In the genomic region with DNA sequence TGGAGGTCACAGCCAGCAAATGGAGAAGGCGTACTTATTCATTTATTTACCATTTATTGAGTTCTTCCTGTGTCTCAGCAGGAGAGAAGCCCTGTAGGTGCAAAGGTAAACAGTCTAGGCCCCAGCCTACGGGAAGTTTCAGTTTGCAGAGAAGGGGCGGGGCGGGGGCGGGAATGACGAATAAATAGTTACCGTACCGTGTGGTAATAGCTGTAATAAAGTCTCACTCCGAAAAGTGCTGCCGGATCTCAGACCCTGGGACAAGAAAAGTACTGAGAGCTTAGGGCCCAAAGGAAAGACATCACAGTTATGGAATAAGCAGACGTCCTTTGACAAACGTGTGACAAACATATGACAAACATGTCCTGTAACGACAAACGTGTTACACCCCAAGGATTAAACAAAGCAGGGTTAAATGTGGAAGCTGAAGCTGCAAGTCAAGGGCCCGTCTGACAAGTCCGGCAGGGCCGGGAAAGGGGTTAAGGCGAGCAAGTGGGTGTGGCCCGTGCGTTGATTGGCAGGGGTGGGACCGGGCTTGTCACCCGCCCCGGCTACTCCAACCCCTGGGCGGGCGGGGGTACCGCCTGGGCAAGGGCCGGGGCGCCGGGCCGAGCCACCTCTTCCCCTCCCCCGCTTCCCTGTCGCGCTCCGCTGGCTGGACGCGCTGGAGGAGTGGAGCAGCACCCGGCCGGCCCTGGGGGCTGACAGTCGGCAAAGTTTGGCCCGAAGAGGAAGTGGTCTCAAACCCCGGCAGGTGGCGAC, we compare ENCODE assay signal across 1 cellular context.
TF ChIP-seq lines count a peak whose summit lies in the region.

A gene with protein sequence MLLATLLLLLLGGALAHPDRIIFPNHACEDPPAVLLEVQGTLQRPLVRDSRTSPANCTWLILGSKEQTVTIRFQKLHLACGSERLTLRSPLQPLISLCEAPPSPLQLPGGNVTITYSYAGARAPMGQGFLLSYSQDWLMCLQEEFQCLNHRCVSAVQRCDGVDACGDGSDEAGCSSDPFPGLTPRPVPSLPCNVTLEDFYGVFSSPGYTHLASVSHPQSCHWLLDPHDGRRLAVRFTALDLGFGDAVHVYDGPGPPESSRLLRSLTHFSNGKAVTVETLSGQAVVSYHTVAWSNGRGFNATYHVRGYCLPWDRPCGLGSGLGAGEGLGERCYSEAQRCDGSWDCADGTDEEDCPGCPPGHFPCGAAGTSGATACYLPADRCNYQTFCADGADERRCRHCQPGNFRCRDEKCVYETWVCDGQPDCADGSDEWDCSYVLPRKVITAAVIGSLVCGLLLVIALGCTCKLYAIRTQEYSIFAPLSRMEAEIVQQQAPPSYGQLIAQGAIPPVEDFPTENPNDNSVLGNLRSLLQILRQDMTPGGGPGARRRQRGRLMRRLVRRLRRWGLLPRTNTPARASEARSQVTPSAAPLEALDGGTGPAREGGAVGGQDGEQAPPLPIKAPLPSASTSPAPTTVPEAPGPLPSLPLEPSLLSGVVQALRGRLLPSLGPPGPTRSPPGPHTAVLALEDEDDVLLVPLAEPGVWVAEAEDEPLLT (plus strand): TSS at position 541 of the 762 bp plus-strand sequence. CDS start 564 bp downstream, outside the sequence.

TF ChIP-seq in HepG2, 621 proteins besides CTCF, POLR2A, EP300 and RAD21 (continued from another document):
- TF ChIP-seq, protein P1, sequence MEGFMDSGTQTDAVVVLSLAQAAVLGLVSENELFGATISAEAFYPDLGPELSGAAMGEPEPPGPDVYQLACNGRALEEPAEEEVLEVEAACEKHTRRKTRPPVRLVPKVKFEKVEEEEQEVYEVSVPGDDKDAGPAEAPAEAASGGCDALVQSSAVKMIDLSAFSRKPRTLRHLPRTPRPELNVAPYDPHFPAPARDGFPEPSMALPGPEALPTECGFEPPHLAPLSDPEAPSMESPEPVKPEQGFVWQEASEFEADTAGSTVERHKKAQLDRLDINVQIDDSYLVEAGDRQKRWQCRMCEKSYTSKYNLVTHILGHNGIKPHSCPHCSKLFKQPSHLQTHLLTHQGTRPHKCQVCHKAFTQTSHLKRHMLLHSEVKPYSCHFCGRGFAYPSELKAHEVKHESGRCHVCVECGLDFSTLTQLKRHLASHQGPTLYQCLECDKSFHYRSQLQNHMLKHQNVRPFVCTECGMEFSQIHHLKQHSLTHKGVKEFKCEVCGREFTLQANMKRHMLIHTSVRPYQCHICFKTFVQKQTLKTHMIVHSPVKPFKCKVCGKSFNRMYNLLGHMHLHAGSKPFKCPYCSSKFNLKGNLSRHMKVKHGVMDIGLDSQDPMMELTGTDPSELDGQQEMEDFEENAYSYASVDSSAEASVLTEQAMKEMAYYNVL (CRISPR knock-in tag; IDR thresholded peaks at IDR 0.05; ENCODE audit: borderline replicate concordance) = peak; percentile 65; the same call in 1 of the 2 replicates
- TF ChIP-seq, protein P2, sequence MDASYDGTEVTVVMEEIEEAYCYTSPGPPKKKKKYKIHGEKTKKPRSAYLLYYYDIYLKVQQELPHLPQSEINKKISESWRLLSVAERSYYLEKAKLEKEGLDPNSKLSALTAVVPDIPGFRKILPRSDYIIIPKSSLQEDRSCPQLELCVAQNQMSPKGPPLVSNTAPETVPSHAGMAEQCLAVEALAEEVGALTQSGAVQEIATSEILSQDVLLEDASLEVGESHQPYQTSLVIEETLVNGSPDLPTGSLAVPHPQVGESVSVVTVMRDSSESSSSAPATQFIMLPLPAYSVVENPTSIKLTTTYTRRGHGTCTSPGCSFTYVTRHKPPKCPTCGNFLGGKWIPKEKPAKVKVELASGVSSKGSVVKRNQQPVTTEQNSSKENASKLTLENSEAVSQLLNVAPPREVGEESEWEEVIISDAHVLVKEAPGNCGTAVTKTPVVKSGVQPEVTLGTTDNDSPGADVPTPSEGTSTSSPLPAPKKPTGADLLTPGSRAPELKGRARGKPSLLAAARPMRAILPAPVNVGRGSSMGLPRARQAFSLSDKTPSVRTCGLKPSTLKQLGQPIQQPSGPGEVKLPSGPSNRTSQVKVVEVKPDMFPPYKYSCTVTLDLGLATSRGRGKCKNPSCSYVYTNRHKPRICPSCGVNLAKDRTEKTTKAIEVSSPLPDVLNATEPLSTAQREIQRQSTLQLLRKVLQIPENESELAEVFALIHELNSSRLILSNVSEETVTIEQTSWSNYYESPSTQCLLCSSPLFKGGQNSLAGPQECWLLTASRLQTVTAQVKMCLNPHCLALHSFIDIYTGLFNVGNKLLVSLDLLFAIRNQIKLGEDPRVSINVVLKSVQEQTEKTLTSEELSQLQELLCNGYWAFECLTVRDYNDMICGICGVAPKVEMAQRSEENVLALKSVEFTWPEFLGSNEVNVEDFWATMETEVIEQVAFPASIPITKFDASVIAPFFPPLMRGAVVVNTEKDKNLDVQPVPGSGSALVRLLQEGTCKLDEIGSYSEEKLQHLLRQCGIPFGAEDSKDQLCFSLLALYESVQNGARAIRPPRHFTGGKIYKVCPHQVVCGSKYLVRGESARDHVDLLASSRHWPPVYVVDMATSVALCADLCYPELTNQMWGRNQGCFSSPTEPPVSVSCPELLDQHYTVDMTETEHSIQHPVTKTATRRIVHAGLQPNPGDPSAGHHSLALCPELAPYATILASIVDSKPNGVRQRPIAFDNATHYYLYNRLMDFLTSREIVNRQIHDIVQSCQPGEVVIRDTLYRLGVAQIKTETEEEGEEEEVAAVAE (CRISPR knock-in tag; IDR thresholded peaks at IDR 0.05; ENCODE audit: borderline replicate concordance) = peak; percentile 85; the same call in 1 of the 2 replicates
- no peak for TF ChIP-seq ZNF382 (CRISPR knock-in tag; IDR thresholded peaks at IDR 0.05; ENCODE audit: borderline replicate concordance)
- TF ChIP-seq ZSCAN21 (CRISPR knock-in tag; IDR thresholded peaks at IDR 0.05; ENCODE audit: borderline replicate concordance) = peak; percentile 87
- peak; percentile 73; the same call in 1 of the 2 replicates for TF ChIP-seq DNMT3B (CRISPR knock-in tag; conservative IDR thresholded peaks at IDR 0.05)
- TF ChIP-seq, protein P3, sequence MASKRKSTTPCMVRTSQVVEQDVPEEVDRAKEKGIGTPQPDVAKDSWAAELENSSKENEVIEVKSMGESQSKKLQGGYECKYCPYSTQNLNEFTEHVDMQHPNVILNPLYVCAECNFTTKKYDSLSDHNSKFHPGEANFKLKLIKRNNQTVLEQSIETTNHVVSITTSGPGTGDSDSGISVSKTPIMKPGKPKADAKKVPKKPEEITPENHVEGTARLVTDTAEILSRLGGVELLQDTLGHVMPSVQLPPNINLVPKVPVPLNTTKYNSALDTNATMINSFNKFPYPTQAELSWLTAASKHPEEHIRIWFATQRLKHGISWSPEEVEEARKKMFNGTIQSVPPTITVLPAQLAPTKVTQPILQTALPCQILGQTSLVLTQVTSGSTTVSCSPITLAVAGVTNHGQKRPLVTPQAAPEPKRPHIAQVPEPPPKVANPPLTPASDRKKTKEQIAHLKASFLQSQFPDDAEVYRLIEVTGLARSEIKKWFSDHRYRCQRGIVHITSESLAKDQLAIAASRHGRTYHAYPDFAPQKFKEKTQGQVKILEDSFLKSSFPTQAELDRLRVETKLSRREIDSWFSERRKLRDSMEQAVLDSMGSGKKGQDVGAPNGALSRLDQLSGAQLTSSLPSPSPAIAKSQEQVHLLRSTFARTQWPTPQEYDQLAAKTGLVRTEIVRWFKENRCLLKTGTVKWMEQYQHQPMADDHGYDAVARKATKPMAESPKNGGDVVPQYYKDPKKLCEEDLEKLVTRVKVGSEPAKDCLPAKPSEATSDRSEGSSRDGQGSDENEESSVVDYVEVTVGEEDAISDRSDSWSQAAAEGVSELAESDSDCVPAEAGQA (IDR thresholded peaks at IDR 0.05; ENCODE audit: low read depth) = peak; percentile 49; the same call in 1 of the 2 replicates
- TF ChIP-seq, protein P3 (CRISPR knock-in tag; IDR thresholded peaks at IDR 0.05; ENCODE audit: borderline replicate concordance) = 0 out of 2 replicates have a peak, but pooled peaks have one; percentile 47
- peak; percentile 36 for TF ChIP-seq NFYB (CRISPR knock-in tag; IDR thresholded peaks at IDR 0.05)
